Comparison of ENCODE assay signal across 26 cellular contexts in genomic region chr2:223888251-223888650, GRCh38. TPM values are rescaled to one million over a fixed set of nuclear protein-coding genes. Genes with fewer than 3 reads are reported as not detected.
DNase-seq lines count a peak whose midpoint lies in the region; ATAC-seq and TF ChIP-seq lines count a peak whose summit lies in the region.
"Had no signal": no experiment of that assay in that cellular context is flagged by ENCODE, and none has a peak within 500 bp of the region (broad histone marks: within the 10 kb centered on the region; RNA-seq: fewer than 3 reads in every experiment).

No MANE protein-coding gene starts in this region.

- H2BK5ac ChIP-seq in IMR-90 (ENCODE audit: low read depth, low read length, poor library complexity, severe bottlenecking) (peak overlapping the region; percentile 42), trophoblast cell (ENCODE audit: low read depth, low read length, poor library complexity) (no peak overlapping the region)

- TF ChIP-seq CTCF in IMR-90 (conservative IDR thresholded peaks at IDR 0.05; ENCODE audit: low read depth, low read length) (no peak), breast epithelium (IDR thresholded peaks at IDR 0.05) (no peak), GM20000 (IDR thresholded peaks at IDR 0.05; ENCODE audit: extremely low read depth, missing control alignments) (no peak)

- POLR2A ChIA-PET in IMR-90 (lab: Charles Lee; ENCODE audit: unreplicated experiment), result no interaction called here

- H3K18ac ChIP-seq in IMR-90 (ENCODE audit: low read depth, low read length) (peak overlapping the region; percentile 61), trophoblast cell (ENCODE audit: low read length) (peak overlapping the region; percentile 84)

- H3K23ac ChIP-seq in IMR-90 (ENCODE audit: low read depth, low read length) (0 out of 2 replicates have a peak overlapping the region, but pooled peaks have one; percentile 45), trophoblast cell (ENCODE audit: low read length) (no peak overlapping the region)

- peaks cover 43 to 57% (median 53%) of the 10 kb centered on the region in 10 experiments for H3K4me1 ChIP-seq in BLaER1 treated with 17β-estradiol and CSF1 and Interleukin-3, amounts not matched to agents 10 nM and 100 nM
- H3K4me1 ChIP-seq in IMR-90 (ENCODE audit: control insufficient read depth, insufficient read depth, low read length) (peaks cover 10% of the 10 kb centered on the region), breast epithelium (no peaks in the 10 kb centered on the region), trophoblast cell (ENCODE audit: control insufficient read depth in 1 of 2, insufficient read depth in 2 of 2, low read length in 2 of 2) (peaks cover 0 to 2% of the 10 kb centered on the region in 2 experiments)
- H3K4me1 ChIP-seq: pancreas, suprapubic skin had no signal

- H3K79me2 ChIP-seq in trophoblast cell (ENCODE audit: control insufficient read depth, insufficient read depth, low read length, poor library complexity), result no peaks in the 10 kb centered on the region

- ATAC-seq in IMR-90 (ENCODE audit: low read depth) (no peak), HG02938 (IDR thresholded peaks at IDR 0.05; ENCODE audit: unreplicated experiment) (no peak)
- ATAC-seq: gastroesophageal sphincter, pancreas had no signal

- H4K20me1 ChIP-seq in BLaER1 treated with 17β-estradiol and CSF1 and Interleukin-3, amounts not matched to agents 10 nM and 100 nM, result peaks cover 0 to 33% (median 0%) of the 10 kb centered on the region in 11 experiments; a peak in 3 of 22 replicates
- no peaks in the 10 kb centered on the region; the same call in 1 of the 2 replicates for H4K20me1 ChIP-seq in IMR-90 (ENCODE audit: insufficient read depth, low read length)

- dilution Hi-C loops in IMR-90 (cut with HindIII; ENCODE audit: low sequenced_read_pairs, unreplicated experiment), result no loop called here

- no peaks in the 10 kb centered on the region for H3K27me3 ChIP-seq in BLaER1 treated with 17β-estradiol and CSF1 and Interleukin-3, amounts not matched to agents 10 nM and 100 nM
- H3K27me3 ChIP-seq in IMR-90 (ENCODE audit: control insufficient read depth, insufficient read depth, low read length) (no peaks in the 10 kb centered on the region), breast epithelium (no peaks in the 10 kb centered on the region), trophoblast cell (ENCODE audit: insufficient read depth, low read length) (no peaks in the 10 kb centered on the region)
- H3K27me3 ChIP-seq: gastroesophageal sphincter, pancreas, suprapubic skin had no signal

- H2BK20ac ChIP-seq in IMR-90 (ENCODE audit: low read depth, low read length), result peak overlapping the region; percentile 12; the same call in 1 of the 2 replicates

- no peak for TF ChIP-seq POLR2A in IMR-90 (IDR thresholded peaks at IDR 0.05; ENCODE audit: low read depth, low read length)
- no peak for TF ChIP-seq POLR2A in breast epithelium (IDR thresholded peaks at IDR 0.05)

- peaks cover 5 to 12% (median 10%) of the 10 kb centered on the region in 11 experiments; a peak in 12 of 22 replicates for H3K9me3 ChIP-seq in BLaER1 treated with 17β-estradiol and CSF1 and Interleukin-3, amounts not matched to agents 10 nM and 100 nM (replicated peaks in 1 of 11)
- H3K9me3 ChIP-seq in IMR-90 (ENCODE audit: control insufficient read depth, insufficient read depth, low read length) (no peaks in the 10 kb centered on the region), breast epithelium (no peaks in the 10 kb centered on the region), trophoblast cell (ENCODE audit: insufficient read depth, low read depth, low read length) (peaks cover 1% of the 10 kb centered on the region)
- H3K9me3 ChIP-seq: gastroesophageal sphincter, pancreas, suprapubic skin had no signal

- no CpG with 5 or more reads among the region's 2 CpGs for WGBS in IMR-90 (ENCODE audit: extremely low coverage in 2 of 2, insufficient read length in 1 of 2), 2 experiments
- no CpG with 5 or more reads among the region's 2 CpGs for WGBS in trophoblast cell (ENCODE audit: extremely low coverage, insufficient coverage, insufficient read length)

- H2BK120ac ChIP-seq in IMR-90 (ENCODE audit: low read depth, low read length), result peak overlapping the region; percentile 45; the same call in 1 of the 2 replicates
- H2BK120ac ChIP-seq in trophoblast cell (ENCODE audit: insufficient read depth, low read length, poor library complexity), result peak overlapping the region; percentile 83

- peaks cover 5% of the 10 kb centered on the region; the same call in 1 of the 2 replicates for H3K9me1 ChIP-seq in IMR-90 (ENCODE audit: insufficient read depth, low read length)

- no peak overlapping the region for H2BK15ac ChIP-seq in IMR-90 (ENCODE audit: low read depth, low read length)

- H4K8ac ChIP-seq in IMR-90 (ENCODE audit: low read depth in 2 of 2, low read length in 2 of 2) (0 out of 4 replicates have a peak overlapping the region, but pooled peaks of 1 of the 2 experiments have one; percentile 65), trophoblast cell (ENCODE audit: low read depth, low read length) (peak overlapping the region; percentile 28)

- H3K56ac ChIP-seq in IMR-90 (ENCODE audit: extremely low read depth, insufficient read depth, low read length), result no peak overlapping the region

- CTCF ChIA-PET in IMR-90 (lab: Yijun Ruan, JAX), result no interaction called here

- DNase-seq in IMR-90, result no peak
- no peak for DNase-seq in breast epithelium (ENCODE audit: low spot score in 2 of 2)
- DNase-seq in trophoblast cell, result no peak
- no peak for DNase-seq in GM20000 (ENCODE audit: low spot score)
- DNase-seq in D341Med (ENCODE audit: low spot score), result no peak
- DNase-seq: activated CD4-positive, alpha-beta T cell treated with anti-CD3 and anti-CD28 coated beads, Interleukin-2, amount 50 U/mL, for 1 hour; activated naive CD4-positive, alpha-beta T cell treated with anti-CD3 and anti-CD28 coated beads for 36 hours; COR-L47; DMS79 treated with DMSO at 0.1 percent for 48 hours; GF-D8; GM23248; hippocampal formation; NCI-H1048; NCI-H1694; NCI-H446 treated with DMSO at 0.1 percent for 48 hours; NCI-H82; pancreas; small intestine; stimulated activated naive CD4-positive, alpha-beta T cell; T1000; WERI-Rb-1 had no signal

- in situ Hi-C loops in IMR-90 (cut with MboI; ENCODE audit: low sequenced_read_pairs), result no loop called here

- peaks cover 9 to 20% of the 10 kb centered on the region in 2 experiments; a peak in 3 of 4 replicates for H3K79me1 ChIP-seq in IMR-90 (ENCODE audit: low read depth in 1 of 2, low read length in 2 of 2)
- no peaks in the 10 kb centered on the region for H3K79me1 ChIP-seq in trophoblast cell (ENCODE audit: low read length)

- no peak for TF ChIP-seq RAD21 in IMR-90 (IDR thresholded peaks at IDR 0.05; ENCODE audit: low read length)

- no TSS peak for BruUV-seq in IMR-90 (replicated peaks; lab: Mats Ljungman, UMichigan)

- H3K27ac ChIP-seq in BLaER1 treated with 17β-estradiol and CSF1 and Interleukin-3, amounts not matched to agents 10 nM and 100 nM, result peak overlapping the region in 6 of 11 experiments; percentile 7 to 63 (median 51); a peak in 5 of 22 replicates
- H3K27ac ChIP-seq in IMR-90 (ENCODE audit: insufficient read depth, low read length) (peak overlapping the region; percentile 78; the same call in 1 of the 2 replicates), breast epithelium (peak overlapping the region; percentile 40 to 69), trophoblast cell (ENCODE audit: low read depth, low read length) (no peak overlapping the region)
- H3K27ac ChIP-seq: GM23248, pancreas, suprapubic skin, WERI-Rb-1 had no signal

- H3K36me3 ChIP-seq in BLaER1 treated with 17β-estradiol and CSF1 and Interleukin-3, amounts not matched to agents 10 nM and 100 nM, result peaks cover 41 to 81% (median 47%) of the 10 kb centered on the region in 11 experiments
- H3K36me3 ChIP-seq in IMR-90 (ENCODE audit: control insufficient read depth, insufficient read depth, low read length) (peaks cover 20% of the 10 kb centered on the region), breast epithelium (no peaks in the 10 kb centered on the region), trophoblast cell (ENCODE audit: control insufficient read depth in 1 of 2, insufficient read depth in 2 of 2, low read length in 2 of 2) (peaks cover 16 to 22% of the 10 kb centered on the region in 2 experiments)

- H3K4ac ChIP-seq in IMR-90 (ENCODE audit: low read depth, low read length) (peak overlapping the region; percentile 12; the same call in 1 of the 2 replicates), trophoblast cell (ENCODE audit: low read depth, low read length) (no peak overlapping the region)

- no peak overlapping the region for H2AK9ac ChIP-seq in IMR-90 (replicated peaks; ENCODE audit: low read depth, low read length, poor library complexity)

- intact Hi-C loops in IMR-90 (cut with micrococcal nuclease), result no loop called here
- intact Hi-C loops in breast epithelium (cut with DNase I; ENCODE audit: low total_unique reads), result no loop called here

- H3K4me2 ChIP-seq in BLaER1 treated with 17β-estradiol and CSF1 and Interleukin-3, amounts not matched to agents 10 nM and 100 nM, result peak overlapping the region in 8 of 11 experiments; percentile 23 to 69 (median 48); a peak in 10 of 22 replicates
- H3K4me2 ChIP-seq in IMR-90 (ENCODE audit: low read depth, low read length) (no peak overlapping the region), trophoblast cell (ENCODE audit: low read length) (no peak overlapping the region)

- no peak overlapping the region for H4K91ac ChIP-seq in IMR-90 (ENCODE audit: insufficient read depth, low read depth, low read length)
- H4K91ac ChIP-seq in trophoblast cell (ENCODE audit: low read depth, low read length), result peak overlapping the region; percentile 24

- H2AK5ac ChIP-seq in IMR-90 (ENCODE audit: low read depth, low read length) (no peak overlapping the region), trophoblast cell (ENCODE audit: low read length) (peak overlapping the region; percentile 69)

- no peak overlapping the region for H3K4me3 ChIP-seq in BLaER1 treated with 17β-estradiol and CSF1 and Interleukin-3, amounts not matched to agents 10 nM and 100 nM
- H3K4me3 ChIP-seq in IMR-90 (ENCODE audit: insufficient read depth, low read depth, low read length) (no peak overlapping the region), breast epithelium (no peak overlapping the region), trophoblast cell (ENCODE audit: low read depth, low read length) (no peak overlapping the region)
- H3K4me3 ChIP-seq: gastroesophageal sphincter, GM23248, lung, pancreas, suprapubic skin had no signal

- H2AFZ ChIP-seq in IMR-90 (replicated peaks; ENCODE audit: low read length, poor library complexity), result no peak overlapping the region
- no peak overlapping the region for H2AFZ ChIP-seq in trophoblast cell (ENCODE audit: insufficient read depth, low read length, poor library complexity)
- H2AFZ ChIP-seq: GM23248 had no signal

- H3K14ac ChIP-seq in IMR-90 (replicated peaks; ENCODE audit: low read depth, low read length) (no peak overlapping the region), trophoblast cell (ENCODE audit: low read length) (no peak overlapping the region)

- H4K5ac ChIP-seq in IMR-90 (ENCODE audit: low read depth, low read length), result peak overlapping the region; percentile 86

- peak overlapping the region; percentile 30 for H4K12ac ChIP-seq in trophoblast cell (ENCODE audit: low read depth, low read length)

- no peak overlapping the region for H3K9ac ChIP-seq in BLaER1 treated with 17β-estradiol and CSF1 and Interleukin-3, amounts not matched to agents 10 nM and 100 nM
- H3K9ac ChIP-seq in IMR-90 (ENCODE audit: low read depth, low read length), result no peak overlapping the region
- H3K9ac ChIP-seq in trophoblast cell (ENCODE audit: low read length), result no peak overlapping the region
- H3K9ac ChIP-seq: GM23248 had no signal

- no peak overlapping the region for H2BK12ac ChIP-seq in trophoblast cell (ENCODE audit: low read length)

RNA-seq across cellular contexts. Expression of gene AP1S3, which starts 50.9 kb away (rescaled TPM):
- total RNA-seq in IMR-90 (2012; rRNA removed) (2.5 and 5.8 TPM in 2 replicates), breast epithelium (1 to 10 TPM; 2.1 to 9.5 (median 4.7) TPM)
- polyA plus RNA-seq in IMR-90 (2012; rRNA removed), result 3.1 and 4.1 TPM in 2 replicates
- polyA plus RNA-seq in IMR-90 (2012; cell fraction: cytosol; rRNA removed), result 0.96 and 1.0 TPM in 2 replicates
- polyA plus RNA-seq in IMR-90 (2012; cell fraction: nucleus; rRNA removed; ENCODE audit: low replicate concordance), result 0.47 and 1.4 TPM in 2 replicates
- polyA plus RNA-seq in trophoblast cell (2013), result 3.3 and 4.1 TPM in 2 replicates

RNA-seq across cellular contexts. Expression of gene WDFY1, which starts 56.9 kb away (rescaled TPM):
- 93.6 and 115 TPM in 2 replicates for total RNA-seq in IMR-90 (2012; rRNA removed)
- polyA plus RNA-seq in IMR-90 (2012; rRNA removed), result 29.5 and 35.6 TPM in 2 replicates
- 11.5 and 21.4 TPM in 2 replicates for polyA plus RNA-seq in IMR-90 (2012; cell fraction: cytosol; rRNA removed)
- polyA plus RNA-seq in IMR-90 (2012; cell fraction: nucleus; rRNA removed; ENCODE audit: low replicate concordance), result 77.1 and 110 TPM in 2 replicates
- total RNA-seq in breast epithelium, result 10 to 100 TPM; 45.2 to 57.6 (median 46.2) TPM
- polyA plus RNA-seq in trophoblast cell (2013), result 27.3 and 28.3 TPM in 2 replicates

Comparison
In these comparisons a context has a peak if more than half of its experiments do, and no peak if none do; other contexts are left out.
1. H3K4me2 ChIP-seq: peak in BLaER1 treated with 17β-estradiol and CSF1 and Interleukin-3, amounts not matched to agents 10 nM and 100 nM (8 of 11); none in IMR-90 (single experiment) and trophoblast cell (single experiment).